In genomic region chr1:84103197-84103992, GRCh38 we compare ENCODE assay signal across 1 cellular context.
TF ChIP-seq lines count a peak whose summit lies in the region.

No MANE protein-coding gene starts in this region.

TF ChIP-seq in HCT116, 20 proteins besides CTCF, POLR2A, EP300 and RAD21:
- TF ChIP-seq ZBTB33 (IDR thresholded peaks at IDR 0.05; ENCODE audit: extremely low read depth, insufficient replicate concordance, low read length) (no peak), FOSL1 (IDR thresholded peaks at IDR 0.05; ENCODE audit: low read depth) (peak; percentile 56; the same call in 1 of the 2 replicates), EGR1 (IDR thresholded peaks at IDR 0.05; ENCODE audit: low read depth) (no peak), ATF3 (IDR thresholded peaks at IDR 0.05) (no peak), TCF7L2 (IDR thresholded peaks at IDR 0.05; ENCODE audit: borderline replicate concordance, extremely low read depth, insufficient read depth, insufficient read length) (no peak), SRF (IDR thresholded peaks at IDR 0.05; ENCODE audit: low read depth) (peak; percentile 50; the same call in 1 of the 2 replicates), CBX3 (IDR thresholded peaks at IDR 0.05; ENCODE audit: low read depth) (peak; percentile 67), REST (IDR thresholded peaks at IDR 0.05; ENCODE audit: low read depth) (no peak), ZNF274 (IDR thresholded peaks at IDR 0.05; ENCODE audit: low read depth, low read length) (no peak), JUND (IDR thresholded peaks at IDR 0.05) (peak; percentile 70), EZH2 (IDR thresholded peaks at IDR 0.05) (no peak), EZH2phosphoT487 (IDR thresholded peaks at IDR 0.05; ENCODE audit: borderline replicate concordance) (no peak), ZFX (IDR thresholded peaks at IDR 0.05) (no peak), ELF1 (IDR thresholded peaks at IDR 0.05; ENCODE audit: borderline replicate concordance, low read depth) (no peak), SP1 (IDR thresholded peaks at IDR 0.05; ENCODE audit: low read depth) (peak; percentile 33; the same call in 1 of the 2 replicates), POLR2AphosphoS5 (IDR thresholded peaks at IDR 0.05; ENCODE audit: low read depth, low read length) (no peak), CEBPB (IDR thresholded peaks at IDR 0.05; ENCODE audit: low read depth) (no peak), SIN3A (IDR thresholded peaks at IDR 0.05; ENCODE audit: low read depth) (no peak), MAX (IDR thresholded peaks at IDR 0.05) (peak; percentile 47; the same call in 1 of the 2 replicates)
TF ChIP-seq in HCT116: peak in this region for 6.
